ENCODE assay signal across 22 cellular contexts in the genomic region with DNA sequence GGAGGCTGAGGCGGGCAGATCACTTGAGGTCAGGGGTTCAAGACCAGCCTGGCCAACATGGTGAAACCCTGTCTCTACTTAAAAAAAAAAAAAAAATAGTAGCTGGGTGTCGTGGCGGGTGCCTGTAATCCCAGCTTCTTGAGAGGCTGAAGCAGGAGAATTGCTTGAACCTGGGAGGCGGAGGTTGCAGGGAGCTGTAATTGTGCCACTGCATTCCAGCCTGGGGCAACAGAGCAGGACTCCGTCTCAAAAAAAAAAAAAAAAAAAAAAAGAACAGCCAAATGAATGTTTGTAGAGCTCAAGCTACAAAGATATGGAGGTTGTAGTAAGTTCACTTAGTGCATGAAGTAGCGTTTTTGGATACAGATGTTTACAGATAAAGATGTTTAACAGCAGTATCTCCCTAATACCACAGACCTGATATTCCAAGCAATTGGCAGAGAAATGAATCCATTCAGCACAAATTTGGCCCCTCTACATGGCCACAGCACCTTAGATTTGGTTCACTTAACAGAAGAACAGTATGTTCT. TPM values are rescaled to one million over a fixed set of nuclear protein-coding genes. Genes with fewer than 3 reads are reported as not detected.
A peak's percentile ranks its signal among the peaks of the same experiment; 100 is the strongest.
DNase-seq lines count a peak whose midpoint lies in the region; ATAC-seq and TF ChIP-seq lines count a peak whose summit lies in the region.
"Had no signal": no experiment of that assay in that cellular context is flagged by ENCODE, and none has a peak within 500 bp of the region (broad histone marks: within the 10 kb centered on the region; RNA-seq: fewer than 3 reads in every experiment).

No MANE protein-coding gene starts in this region.

- in situ Hi-C loops in brain microvascular endothelial cell (cut with HindIII; ENCODE audit: low pct_ligation_motif_present, low sequenced_read_pairs) (no loop called here), ACHN (cut with HindIII; ENCODE audit: low pct_ligation_motif_present, low pct_unique_long_range_greater_than_20kb, low sequenced_read_pairs) (loop anchor here (25.0 kb wide), 1 partner anchor 242 kb away; a partner anchor contains a TSS)

- no peak for TF ChIP-seq CTCF in C4-2B (conservative IDR thresholded peaks at IDR 0.05)
- TF ChIP-seq CTCF in brain microvascular endothelial cell (IDR thresholded peaks at IDR 0.05; ENCODE audit: low read depth, low read length, missing control alignments) = no peak
- TF ChIP-seq CTCF in thoracic aorta (IDR thresholded peaks at IDR 0.05) = no peak
- TF ChIP-seq CTCF in left lung (IDR thresholded peaks at IDR 0.05) = no peak

- H3K9me3 ChIP-seq in thoracic aorta (no peaks in the 10 kb centered on the region), left lung (no peaks in the 10 kb centered on the region)
- H3K9me3 ChIP-seq: colonic mucosa, pancreas, sigmoid colon, upper lobe of left lung had no signal

- ATAC-seq in thoracic aorta (ENCODE audit: insufficient number of reproducible peaks, low FRiP score, low read depth) = no peak
- no peak for ATAC-seq in GM19035 (IDR thresholded peaks at IDR 0.05; ENCODE audit: unreplicated experiment)
- ATAC-seq in left lung = no peak
- ATAC-seq: naive thymus-derived CD8-positive, alpha-beta T cell; stimulated activated effector memory CD8-positive, alpha-beta T cell treated with anti-CD3 and anti-CD28 coated beads, Interleukin-12 subunit alpha, Interleukin-12 subunit beta, amount 100 ng/mL, for 72 hours had no signal

- no peak for DNase-seq in brain microvascular endothelial cell
- DNase-seq in inferior parietal cortex (ENCODE audit: extremely low spot score) = peak; percentile 22
- DNase-seq in thoracic aorta (ENCODE audit: low spot score) = no peak
- no peak for DNase-seq in activated CD4-positive, alpha-beta T cell treated with anti-CD3 and anti-CD28 coated beads for 1 hour
- no peak for DNase-seq in left lung
- DNase-seq in ACHN = no peak
- DNase-seq: activated CD4-positive, CD25-positive, alpha-beta regulatory T cell; activated naive CD4-positive, alpha-beta T cell treated with anti-CD3 and anti-CD28 coated beads, Interleukin-2, amount 10 ng/mL, durations not matched to agents 7 days and 5 days; activated T-cell treated with anti-CD3 and anti-CD28 coated beads, Interleukin-2, amount 50 U/mL, for 48 hours; C1 segment of cervical spinal cord; colonic mucosa; naive thymus-derived CD8-positive, alpha-beta T cell; NCI-H1417 treated with DMSO at 0.1 percent for 48 hours; NCI-H524; pancreas; sigmoid colon; T-helper 9 cell; upper lobe of left lung had no signal

- H3K4me3 ChIP-seq in brain microvascular endothelial cell (ENCODE audit: low read depth, low read length) = no peak overlapping the region
- peak overlapping the region; percentile 3 for H3K4me3 ChIP-seq in thoracic aorta
- no peak overlapping the region for H3K4me3 ChIP-seq in left lung
- H3K4me3 ChIP-seq: colonic mucosa, pancreas, sigmoid colon, upper lobe of left lung had no signal

- H3K27me3 ChIP-seq in brain microvascular endothelial cell (replicated peaks) (no peaks in the 10 kb centered on the region), thoracic aorta (replicated peaks; ENCODE audit: insufficient read depth) (no peaks in the 10 kb centered on the region), left lung (no peaks in the 10 kb centered on the region)
- H3K27me3 ChIP-seq: colonic mucosa, pancreas, sigmoid colon, upper lobe of left lung had no signal

- peaks cover 47% of the 10 kb centered on the region for H3K36me3 ChIP-seq in brain microvascular endothelial cell (replicated peaks)
- H3K36me3 ChIP-seq in thoracic aorta = peaks cover 38% of the 10 kb centered on the region
- H3K36me3 ChIP-seq in left lung = peaks cover 0 to 34% of the 10 kb centered on the region in 2 donors

- H3K4me1 ChIP-seq in thoracic aorta (ENCODE audit: control insufficient read depth in 1 of 2, low read depth in 2 of 2) (peaks cover 45 to 100% of the 10 kb centered on the region in 2 donors), left lung (no peaks in the 10 kb centered on the region)
- H3K4me1 ChIP-seq: colonic mucosa, pancreas had no signal

- H3K27ac ChIP-seq in C4-2B (peak overlapping the region; percentile 71), brain microvascular endothelial cell (peak overlapping the region; percentile 45), thoracic aorta (peak overlapping the region; percentile 86 to 88), left lung (peak overlapping the region in 1 of 2 donors; percentile 55)
- H3K27ac ChIP-seq: colonic mucosa, HL-60, pancreas had no signal

- intact Hi-C loops in left lung (cut with DNase I) = no loop called here

RNA-seq across cellular contexts. Expression of a gene that starts 49.5 kb away (rescaled TPM):
- total RNA-seq in thoracic aorta (10 to 100 TPM; 21.4 to 32.6 TPM), left lung (10 to 100 TPM; 49.3 to 59.2 TPM)
